1 cellular context compared by ENCODE assay signal in genomic region chr2:75547345-75548035, GRCh38.
TF ChIP-seq lines count a peak whose summit lies in the region.

No MANE protein-coding gene starts in this region.

TF ChIP-seq in IMR-90, 13 proteins besides CTCF, POLR2A, EP300 and RAD21:
- TF ChIP-seq RCOR1 (IDR thresholded peaks at IDR 0.05; ENCODE audit: insufficient replicate concordance, low read length) (no peak), NFE2L2 (IDR thresholded peaks at IDR 0.05; ENCODE audit: low read depth, low read length) (peak; percentile 51), RFX5 (IDR thresholded peaks at IDR 0.05; ENCODE audit: low read depth, low read length) (no peak), BHLHE40 (IDR thresholded peaks at IDR 0.05; ENCODE audit: low read depth, low read length) (peak; percentile 71; the same call in 1 of the 2 replicates), MXI1 (IDR thresholded peaks at IDR 0.05; ENCODE audit: borderline replicate concordance, low read depth, low read length) (no peak), MAZ (IDR thresholded peaks at IDR 0.05; ENCODE audit: borderline replicate concordance, low read depth, low read length) (no peak), ELK1 (IDR thresholded peaks at IDR 0.05; ENCODE audit: borderline replicate concordance, low read depth, low read length) (no peak), MAFK (IDR thresholded peaks at IDR 0.05; ENCODE audit: low read depth, low read length) (no peak), CEBPB (IDR thresholded peaks at IDR 0.05; ENCODE audit: low read depth, low read length) (no peak), USF2 (IDR thresholded peaks at IDR 0.05; ENCODE audit: low read depth, low read length) (peak; percentile 40), FOS (IDR thresholded peaks at IDR 0.05; ENCODE audit: low read depth, low read length) (no peak)
